18 cellular contexts compared by ENCODE assay signal in genomic region chr15:26433818-26434217, GRCh38.
"Had no signal": no experiment of that assay in that cellular context is flagged by ENCODE, and none has a peak within 500 bp of the region (broad histone marks: within the 10 kb centered on the region; RNA-seq: fewer than 3 reads in every experiment).

No MANE protein-coding gene starts in this region.

- H3K4me3 Mint-ChIP-seq: nephron progenitor cell; stimulated activated effector memory CD8-positive, alpha-beta T cell treated with anti-CD3 and anti-CD28 coated beads, Interleukin-12 subunit alpha, Interleukin-12 subunit beta, amount 100 ng/mL, for 72 hours had no signal

- H3K4me1 Mint-ChIP-seq: stimulated activated effector memory CD8-positive, alpha-beta T cell treated with anti-CD3 and anti-CD28 coated beads, Interleukin-12 subunit alpha, Interleukin-12 subunit beta, amount 100 ng/mL, for 72 hours had no signal

- DNase-seq: effector memory CD4-positive, alpha-beta T cell; islet precursor cell; left lung; mesenchymal stem cell; midbrain; nephron progenitor cell; psoas muscle; small intestine; stimulated activated CD4-positive, alpha-beta T cell treated with anti-CD3 and anti-CD28 coated beads, Interleukin-2, amount 100 ng/mL, for 48 hours; stimulated activated CD8-positive, alpha-beta memory T cell treated with anti-CD3 and anti-CD28 coated beads, Interleukin-4, amount 100 ng/mL, for 48 hours; stimulated activated naive CD8-positive, alpha-beta T cell treated with anti-CD3 and anti-CD28 coated beads, Interleukin-15, Interleukin-2, amounts not matched to agents 100 U/mL and 50 U/mL, for 24 hours; thyroid gland; uterus had no signal

- H3K4me1 ChIP-seq: left lung, psoas muscle, suprapubic skin, thyroid gland, upper lobe of left lung, uterus had no signal

- H3K27ac ChIP-seq: left lung, psoas muscle, suprapubic skin, thyroid gland, upper lobe of left lung, uterus had no signal

- H3K36me3 ChIP-seq: left lung, suprapubic skin, thyroid gland, upper lobe of left lung, uterus had no signal

- H3K4me3 ChIP-seq: left lung, lung, psoas muscle, suprapubic skin, thyroid gland, upper lobe of left lung, uterus had no signal

- H3K9me3 ChIP-seq: psoas muscle, suprapubic skin, thyroid gland, upper lobe of left lung, uterus had no signal

- H3K27ac Mint-ChIP-seq: nephron progenitor cell; stimulated activated effector memory CD8-positive, alpha-beta T cell treated with anti-CD3 and anti-CD28 coated beads, Interleukin-12 subunit alpha, Interleukin-12 subunit beta, amount 100 ng/mL, for 72 hours had no signal

- ATAC-seq: esophagus mucosa; left lung; psoas muscle; stimulated activated effector memory CD8-positive, alpha-beta T cell treated with anti-CD3 and anti-CD28 coated beads, Interleukin-12 subunit alpha, Interleukin-12 subunit beta, amount 100 ng/mL, for 72 hours; stimulated activated naive CD8-positive, alpha-beta T cell treated with anti-CD3 and anti-CD28 coated beads, Interleukin-15, Interleukin-2, amounts not matched to agents 100 U/mL and 50 U/mL, for 24 hours had no signal

- H3K27me3 ChIP-seq: left lung, suprapubic skin, thyroid gland, upper lobe of left lung, uterus had no signal

- H3K36me3 Mint-ChIP-seq: stimulated activated effector memory CD8-positive, alpha-beta T cell treated with anti-CD3 and anti-CD28 coated beads, Interleukin-12 subunit alpha, Interleukin-12 subunit beta, amount 100 ng/mL, for 72 hours had no signal
